ENCODE assay signal across 18 cellular contexts in the genomic region with DNA sequence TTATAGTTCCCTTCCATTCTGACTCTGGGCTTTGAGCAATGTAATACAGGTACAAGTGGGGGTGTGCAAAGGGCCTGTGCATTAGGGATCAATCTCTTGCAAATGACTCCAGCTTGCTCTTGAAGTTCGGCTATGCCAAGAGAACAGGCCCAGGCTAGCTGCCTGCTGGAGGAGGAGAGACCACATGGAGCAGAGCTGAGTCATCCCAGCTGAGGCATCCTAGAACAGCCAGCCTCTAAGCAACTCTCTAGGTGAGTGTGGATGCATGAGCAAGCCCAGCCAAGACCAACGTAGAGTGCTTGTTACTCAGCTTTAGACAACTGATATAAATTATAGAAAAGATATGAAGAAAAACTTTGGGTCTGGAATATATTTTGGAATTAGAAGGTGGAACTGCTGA. TPM values are rescaled to one million over a fixed set of nuclear protein-coding genes. Genes with fewer than 3 reads are reported as not detected.
DNase-seq lines count a peak whose midpoint lies in the region; ATAC-seq and TF ChIP-seq lines count a peak whose summit lies in the region.
"Had no signal": no experiment of that assay in that cellular context is flagged by ENCODE, and none has a peak within 500 bp of the region (broad histone marks: within the 10 kb centered on the region; RNA-seq: fewer than 3 reads in every experiment).

No MANE protein-coding gene starts in this region.

- H3K4me3 ChIP-seq in HFF-Myc (replicated peaks; ENCODE audit: low read depth, low read length) (no peak overlapping the region), fibroblast of pulmonary artery (replicated peaks; ENCODE audit: low read depth, low read length) (no peak overlapping the region), spleen (no peak overlapping the region)
- H3K4me3 ChIP-seq: heart right ventricle, upper lobe of right lung had no signal

- in situ Hi-C loops in SK-MEL-5 (cut with HindIII; ENCODE audit: low pct_unique_long_range_greater_than_20kb, low sequenced_read_pairs), result no loop called here

- no peak for TF ChIP-seq POLR2A in spleen (IDR thresholded peaks at IDR 0.05)

- DNase-seq in DMS 273 treated with DMSO at 0.1 percent for 48 hours (lab: John Stamatoyannopoulos, UW) (peak; percentile 7), HFF-Myc (ENCODE audit: extremely low read depth, low read depth) (peak; percentile 33), SK-MEL-5 (ENCODE audit: low read depth, low spot score) (peak; percentile 16), fibroblast of pulmonary artery (ENCODE audit: low read depth) (peak; percentile 3), NCI-H510A treated with DMSO at 0.1 percent for 48 hours (lab: John Stamatoyannopoulos, UW) (no peak), spleen (no peak)
- DNase-seq: activated CD4-positive, alpha-beta T cell treated with anti-CD3 and anti-CD28 coated beads for 4 hours; activated T-cell treated with anti-CD3 and anti-CD28 coated beads for 4 hours; heart right ventricle; Karpas-422; NCI-H1694 treated with DMSO at 0.1 percent for 48 hours; NCI-H748 treated with DMSO at 0.1 percent for 48 hours; small intestine; stimulated activated naive B cell treated with anti-CD40 and anti-IgM and Interleukin-4, amounts not matched to agents 10 μg/mL and 1 μg/mL and 100 μg/mL, for 72 hours; T-helper 17 cell; upper lobe of right lung had no signal

- ATAC-seq in GM18520 (IDR thresholded peaks at IDR 0.05; ENCODE audit: unreplicated experiment) (no peak), GM19395 (IDR thresholded peaks at IDR 0.05; ENCODE audit: unreplicated experiment) (no peak)
- ATAC-seq: heart right ventricle; stimulated activated naive B cell treated with anti-CD40 and anti-IgM and Interleukin-4, amounts not matched to agents 10 μg/mL and 1 μg/mL and 100 μg/mL, for 72 hours; T-helper 17 cell; upper lobe of right lung had no signal

- intact Hi-C loops in spleen (cut with DNase I; ENCODE audit: low total_unique reads), result no loop called here

- no peaks in the 10 kb centered on the region for H3K9me3 ChIP-seq in spleen
- H3K9me3 ChIP-seq: heart right ventricle, upper lobe of right lung had no signal

- H3K4me1 ChIP-seq in spleen, result no peaks in the 10 kb centered on the region
- H3K4me1 ChIP-seq: upper lobe of right lung had no signal

- 77 to 94% (median 80%) methylated on average over 2 of the region's 2 CpGs for WGBS in spleen, 5 donors

- no peak for TF ChIP-seq CTCF in HFF-Myc (IDR thresholded peaks at IDR 0.05; ENCODE audit: low read depth, low read length, missing control alignments)
- TF ChIP-seq CTCF in fibroblast of pulmonary artery (IDR thresholded peaks at IDR 0.05; ENCODE audit: low read length, missing control alignments), result no peak
- TF ChIP-seq CTCF in spleen (IDR thresholded peaks at IDR 0.05 in 8 of 11, conservative IDR thresholded peaks at IDR 0.05 in 3 of 11), result no peak

- peaks cover 0 to 4% (median 0%) of the 10 kb centered on the region in 7 donors for H3K27me3 ChIP-seq in spleen (replicated peaks in 1 of 7)
- H3K27me3 ChIP-seq: heart right ventricle had no signal

- no peak overlapping the region for H3K27ac ChIP-seq in spleen
- H3K27ac ChIP-seq: heart right ventricle, upper lobe of right lung had no signal

- H3K36me3 ChIP-seq in spleen, result no peaks in the 10 kb centered on the region
- H3K36me3 ChIP-seq: heart right ventricle, upper lobe of right lung had no signal

RNA-seq across cellular contexts. Expression of a gene that starts 47.6 kb away (rescaled TPM):
- 7.9 and 8.5 TPM in 2 replicates for total RNA-seq in SK-MEL-5 (2014; rRNA removed; shearing (Covaris generic))
- 7.5 and 10.8 TPM in 2 replicates for polyA plus RNA-seq in SK-MEL-5 (2015; cell fraction: cytosol; rRNA removed)
- polyA plus RNA-seq in SK-MEL-5 (2015; cell fraction: nucleus; rRNA removed), result 1.3 and 7.3 TPM in 2 replicates
- 1 to 10 TPM in 3 of 7 donors, under 1 TPM in 4; 0.33 to 1.8 (median 0.68) TPM for total RNA-seq in spleen
- polyA plus RNA-seq in spleen, result 1 to 10 TPM in 1 of 3 donors, under 1 TPM in 2; 0.76 to 1.3 (median 0.99) TPM

Comparison
In these comparisons a context has a peak if more than half of its experiments do, and no peak if none do; other contexts are left out.
1. DNase-seq: peak in DMS 273 treated with DMSO at 0.1 percent for 48 hours (single experiment), HFF-Myc (single experiment), SK-MEL-5 (single experiment) and fibroblast of pulmonary artery (single experiment); none in NCI-H510A treated with DMSO at 0.1 percent for 48 hours (single experiment) and spleen (single experiment).